8 cellular contexts compared by ENCODE assay signal in genomic region chr9:132011309-132011708, GRCh38.
"Had no signal": no experiment of that assay in that cellular context is flagged by ENCODE, and none has a peak within 500 bp of the region (broad histone marks: within the 10 kb centered on the region; RNA-seq: fewer than 3 reads in every experiment).

No MANE protein-coding gene starts in this region.

- H2AFZ ChIP-seq: GM23338 had no signal

- FAIRE-seq: H1, H54, HTR-8/SVneo had no signal

- H3K4me2 ChIP-seq: GM23338 had no signal

- ATAC-seq: GM23338 had no signal

- H3K27ac Mint-ChIP-seq: GM23338, IgD-negative memory B cell had no signal

- H3K9me3 Mint-ChIP-seq: GM23338, H9, IgD-negative memory B cell had no signal

- H3K27me3 Mint-ChIP-seq: IgD-negative memory B cell had no signal

- H3K4me3 ChIP-seq: GM23338 had no signal

- DNase-seq: H9, HCEC 1CT, KG1 had no signal

- H3K4me3 Mint-ChIP-seq: GM23338, H9, IgD-negative memory B cell had no signal
